10 cellular contexts compared by ENCODE assay signal in the genomic region with DNA sequence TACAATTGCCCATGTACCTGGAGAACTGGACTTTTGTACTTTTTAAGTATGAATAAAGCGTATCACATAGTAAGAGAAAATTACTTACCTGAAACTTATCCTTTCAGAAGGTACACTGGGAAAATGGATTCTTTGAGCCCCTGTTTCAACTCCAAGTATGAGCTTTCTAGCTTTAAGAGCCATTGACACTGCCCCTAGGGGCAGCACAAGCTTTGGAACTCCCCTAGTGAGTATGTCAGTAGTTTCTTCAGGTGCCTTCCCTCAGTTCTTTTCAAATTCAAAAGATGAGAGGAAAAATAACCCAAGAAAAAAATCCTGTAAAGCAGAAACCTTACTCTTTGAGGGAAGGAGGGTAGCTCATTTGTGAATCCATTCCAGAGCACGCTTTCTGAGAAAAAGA.
DNase-seq lines count a peak whose midpoint lies in the region; ATAC-seq, FAIRE-seq and TF ChIP-seq lines count a peak whose summit lies in the region.
"Had no signal": no experiment of that assay in that cellular context is flagged by ENCODE, and none has a peak within 500 bp of the region (broad histone marks: within the 10 kb centered on the region; RNA-seq: fewer than 3 reads in every experiment).

No MANE protein-coding gene starts in this region.

- peaks cover 3% of the 10 kb centered on the region for H3K36me3 ChIP-seq in CD4-positive, CD25-positive, alpha-beta regulatory T cell (ENCODE audit: control insufficient read depth, insufficient read depth, low read length)
- no peaks in the 10 kb centered on the region for H3K36me3 ChIP-seq in H7 (replicated peaks; ENCODE audit: control insufficient read depth, insufficient read depth, low read length)

- H3K27me3 ChIP-seq in CD4-positive, CD25-positive, alpha-beta regulatory T cell (ENCODE audit: control insufficient read depth, insufficient read depth, low read length), result no peaks in the 10 kb centered on the region
- no peaks in the 10 kb centered on the region for H3K27me3 ChIP-seq in H7 (ENCODE audit: control insufficient read depth, insufficient read depth, low read length)

- DNase-seq in CD4-positive, CD25-positive, alpha-beta regulatory T cell, result peak in 2 of 3 donors; percentile 9 to 27
- DNase-seq in H7 (peak; percentile 34), NCI-H2107 treated with DMSO at 0.1 percent for 48 hours (lab: John Stamatoyannopoulos, UW; ENCODE audit: unreplicated experiment) (no peak), cardiac septum (ENCODE audit: low spot score) (no peak), KG1 (lab: John Stamatoyannopoulos, UW) (no peak)
- DNase-seq: anterior cingulate cortex had no signal

- H3K4me1 Mint-ChIP-seq in CD4-positive, CD25-positive, alpha-beta regulatory T cell, result peaks cover 9 to 28% (median 21%) of the 10 kb centered on the region in 4 donors

- H3K27ac Mint-ChIP-seq in CD4-positive, CD25-positive, alpha-beta regulatory T cell, result no peak overlapping the region
- H3K27ac Mint-ChIP-seq: T-cell had no signal

- H3K36me3 Mint-ChIP-seq in CD4-positive, CD25-positive, alpha-beta regulatory T cell, result peaks cover 6% of the 10 kb centered on the region

- no peaks in the 10 kb centered on the region for H3K4me1 ChIP-seq in CD4-positive, CD25-positive, alpha-beta regulatory T cell (ENCODE audit: control insufficient read depth, insufficient read depth, low read length, poor library complexity, severe bottlenecking)

- peaks cover 0 to 1% (median 0%) of the 10 kb centered on the region in 7 donors for H3K9me3 Mint-ChIP-seq in CD4-positive, CD25-positive, alpha-beta regulatory T cell
- H3K9me3 Mint-ChIP-seq: T-cell had no signal

- H3K4me3 Mint-ChIP-seq in CD4-positive, CD25-positive, alpha-beta regulatory T cell, result no peak overlapping the region
- H3K4me3 Mint-ChIP-seq: T-cell had no signal

- intact Hi-C loops in cardiac septum (cut with DNase I), result loop anchor here (10.0 kb wide), 1 partner anchor 108 kb away; no protein-coding TSS in a partner anchor

- no peaks in the 10 kb centered on the region for H3K9me3 ChIP-seq in CD4-positive, CD25-positive, alpha-beta regulatory T cell (ENCODE audit: control insufficient read depth in 2 of 2, low read length in 2 of 2)

- FAIRE-seq in islet of Langerhans (lab: Jason Lieb, UNC), result peak; percentile 27

- no peak overlapping the region for H3K4me3 ChIP-seq in CD4-positive, CD25-positive, alpha-beta regulatory T cell (ENCODE audit: low read depth, low read length)
- H3K4me3 ChIP-seq in H7 (ENCODE audit: insufficient read depth, low read depth, low read length), result no peak overlapping the region

- ATAC-seq in CD4-positive, CD25-positive, alpha-beta regulatory T cell (ENCODE audit: low read depth in 2 of 2), result peak; percentile 48 to 52
- ATAC-seq in SK-N-SH treated with all-trans-retinoic acid at 6 μM for 48 hours (peak; percentile 74; the same call in 2 of the 3 replicates), GM18519 (IDR thresholded peaks at IDR 0.05; ENCODE audit: low FRiP score, unreplicated experiment) (no peak)
- ATAC-seq: T-cell had no signal

- no peak overlapping the region for H3K27ac ChIP-seq in CD4-positive, CD25-positive, alpha-beta regulatory T cell (ENCODE audit: insufficient read depth, low read length, poor library complexity, severe bottlenecking)

- H3K27me3 Mint-ChIP-seq in CD4-positive, CD25-positive, alpha-beta regulatory T cell, result no peaks in the 10 kb centered on the region
- H3K27me3 Mint-ChIP-seq: T-cell had no signal

TF ChIP-seq in SK-N-SH treated with all-trans-retinoic acid at 6 μM for 48 hours, 23 proteins besides CTCF, POLR2A, EP300 and RAD21:
- TF ChIP-seq, protein P1, sequence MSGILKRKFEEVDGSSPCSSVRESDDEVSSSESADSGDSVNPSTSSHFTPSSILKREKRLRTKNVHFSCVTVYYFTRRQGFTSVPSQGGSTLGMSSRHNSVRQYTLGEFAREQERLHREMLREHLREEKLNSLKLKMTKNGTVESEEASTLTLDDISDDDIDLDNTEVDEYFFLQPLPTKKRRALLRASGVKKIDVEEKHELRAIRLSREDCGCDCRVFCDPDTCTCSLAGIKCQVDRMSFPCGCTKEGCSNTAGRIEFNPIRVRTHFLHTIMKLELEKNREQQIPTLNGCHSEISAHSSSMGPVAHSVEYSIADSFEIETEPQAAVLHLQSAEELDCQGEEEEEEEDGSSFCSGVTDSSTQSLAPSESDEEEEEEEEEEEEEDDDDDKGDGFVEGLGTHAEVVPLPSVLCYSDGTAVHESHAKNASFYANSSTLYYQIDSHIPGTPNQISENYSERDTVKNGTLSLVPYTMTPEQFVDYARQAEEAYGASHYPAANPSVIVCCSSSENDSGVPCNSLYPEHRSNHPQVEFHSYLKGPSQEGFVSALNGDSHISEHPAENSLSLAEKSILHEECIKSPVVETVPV (CRISPR knock-in tag; IDR thresholded peaks at IDR 0.05), result no peak
- TF ChIP-seq CSDC2 (CRISPR knock-in tag; IDR thresholded peaks at IDR 0.05), result no peak
- TF ChIP-seq ZNF70 (CRISPR knock-in tag; IDR thresholded peaks at IDR 0.05), result no peak
- no peak for TF ChIP-seq RARB (CRISPR knock-in tag; IDR thresholded peaks at IDR 0.05)
- no peak for TF ChIP-seq PPARA (CRISPR knock-in tag; IDR thresholded peaks at IDR 0.05; ENCODE audit: borderline replicate concordance)
- TF ChIP-seq ZFP3 (CRISPR knock-in tag; IDR thresholded peaks at IDR 0.05), result no peak
- no peak for TF ChIP-seq ZC3H10 (CRISPR knock-in tag; IDR thresholded peaks at IDR 0.05)
- TF ChIP-seq ARNTL (CRISPR knock-in tag; IDR thresholded peaks at IDR 0.05; ENCODE audit: borderline replicate concordance, low read depth), result no peak
- TF ChIP-seq ISL1 (CRISPR knock-in tag; IDR thresholded peaks at IDR 0.05), result no peak
- no peak for TF ChIP-seq PATZ1 (CRISPR knock-in tag; IDR thresholded peaks at IDR 0.05; ENCODE audit: borderline replicate concordance)
- TF ChIP-seq OSR1 (CRISPR knock-in tag; IDR thresholded peaks at IDR 0.05), result no peak
- no peak for TF ChIP-seq TCF4 (CRISPR knock-in tag; IDR thresholded peaks at IDR 0.05; ENCODE audit: borderline replicate concordance)
- TF ChIP-seq TOX (CRISPR knock-in tag; IDR thresholded peaks at IDR 0.05; ENCODE audit: borderline replicate concordance), result no peak
- no peak for TF ChIP-seq ZNF565 (CRISPR knock-in tag; conservative IDR thresholded peaks at IDR 0.05; ENCODE audit: low read depth)
- no peak for TF ChIP-seq SNAI2 (CRISPR knock-in tag; IDR thresholded peaks at IDR 0.05)
- no peak for TF ChIP-seq BACH2 (CRISPR knock-in tag; IDR thresholded peaks at IDR 0.05; ENCODE audit: borderline replicate concordance)
- no peak for TF ChIP-seq ZNF8 (CRISPR knock-in tag; IDR thresholded peaks at IDR 0.05)
- TF ChIP-seq, protein P2, sequence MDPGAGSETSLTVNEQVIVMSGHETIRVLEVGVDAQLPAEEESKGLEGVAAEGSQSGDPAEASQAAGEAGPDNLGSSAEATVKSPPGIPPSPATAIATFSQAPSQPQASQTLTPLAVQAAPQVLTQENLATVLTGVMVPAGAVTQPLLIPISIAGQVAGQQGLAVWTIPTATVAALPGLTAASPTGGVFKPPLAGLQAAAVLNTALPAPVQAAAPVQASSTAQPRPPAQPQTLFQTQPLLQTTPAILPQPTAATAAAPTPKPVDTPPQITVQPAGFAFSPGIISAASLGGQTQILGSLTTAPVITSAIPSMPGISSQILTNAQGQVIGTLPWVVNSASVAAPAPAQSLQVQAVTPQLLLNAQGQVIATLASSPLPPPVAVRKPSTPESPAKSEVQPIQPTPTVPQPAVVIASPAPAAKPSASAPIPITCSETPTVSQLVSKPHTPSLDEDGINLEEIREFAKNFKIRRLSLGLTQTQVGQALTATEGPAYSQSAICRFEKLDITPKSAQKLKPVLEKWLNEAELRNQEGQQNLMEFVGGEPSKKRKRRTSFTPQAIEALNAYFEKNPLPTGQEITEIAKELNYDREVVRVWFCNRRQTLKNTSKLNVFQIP (CRISPR knock-in tag; IDR thresholded peaks at IDR 0.05; ENCODE audit: borderline replicate concordance, low read depth), result no peak
- TF ChIP-seq, protein P3, sequence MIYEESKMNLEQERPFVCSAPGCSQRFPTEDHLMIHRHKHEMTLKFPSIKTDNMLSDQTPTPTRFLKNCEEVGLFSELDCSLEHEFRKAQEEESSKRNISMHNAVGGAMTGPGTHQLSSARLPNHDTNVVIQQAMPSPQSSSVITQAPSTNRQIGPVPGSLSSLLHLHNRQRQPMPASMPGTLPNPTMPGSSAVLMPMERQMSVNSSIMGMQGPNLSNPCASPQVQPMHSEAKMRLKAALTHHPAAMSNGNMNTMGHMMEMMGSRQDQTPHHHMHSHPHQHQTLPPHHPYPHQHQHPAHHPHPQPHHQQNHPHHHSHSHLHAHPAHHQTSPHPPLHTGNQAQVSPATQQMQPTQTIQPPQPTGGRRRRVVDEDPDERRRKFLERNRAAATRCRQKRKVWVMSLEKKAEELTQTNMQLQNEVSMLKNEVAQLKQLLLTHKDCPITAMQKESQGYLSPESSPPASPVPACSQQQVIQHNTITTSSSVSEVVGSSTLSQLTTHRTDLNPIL (CRISPR knock-in tag; IDR thresholded peaks at IDR 0.05; ENCODE audit: low read depth), result no peak

Comparison
In these comparisons a context has a peak if more than half of its experiments do, and no peak if none do; other contexts are left out.
1. DNase-seq: peak in CD4-positive, CD25-positive, alpha-beta regulatory T cell (2 of 3) and H7 (single experiment); none in NCI-H2107 treated with DMSO at 0.1 percent for 48 hours (single experiment), cardiac septum (single experiment) and KG1 (single experiment).